ENCODE assay signal across 8 cellular contexts in genomic region chr14:104690266-104690711, GRCh38. TPM values are rescaled to one million over a fixed set of nuclear protein-coding genes. Genes with fewer than 3 reads are reported as not detected.
A peak's percentile ranks its signal among the peaks of the same experiment; 100 is the strongest.
DNase-seq lines count a peak whose midpoint lies in the region; ATAC-seq and TF ChIP-seq lines count a peak whose summit lies in the region.

No MANE protein-coding gene starts in this region.

- H3K4me1 ChIP-seq in KMS-11 (ENCODE audit: low read depth, poor library complexity, severe bottlenecking) (no peaks in the 10 kb centered on the region), colonic mucosa (peaks cover 27% of the 10 kb centered on the region), muscle layer of duodenum (ENCODE audit: control insufficient read depth in 1 of 2, insufficient read depth in 2 of 2, low read length in 2 of 2) (peaks cover 4 to 64% of the 10 kb centered on the region in 2 donors)

- H3K4me2 ChIP-seq in KMS-11: peak overlapping the region; percentile 63

- H2AFZ ChIP-seq in KMS-11 (ENCODE audit: low read depth): no peak overlapping the region

- DNase-seq in AG04449 (ENCODE audit: low read depth, low spot score): no peak
- DNase-seq in colonic mucosa: peak; percentile 81
- no peak for DNase-seq in amygdala (lab: John Stamatoyannopoulos, UW)
- DNase-seq in NCI-H2196 (lab: John Stamatoyannopoulos, UW; ENCODE audit: unreplicated experiment): no peak
- DNase-seq in mucosa of gallbladder (ENCODE audit: low spot score): no peak

- H3K9me3 ChIP-seq in colonic mucosa: no peaks in the 10 kb centered on the region
- H3K9me3 ChIP-seq in muscle layer of duodenum (ENCODE audit: control insufficient read depth in 1 of 2, low read length in 2 of 2): no peaks in the 10 kb centered on the region

- H3K9ac ChIP-seq in KMS-11 (peak overlapping the region; percentile 64), colonic mucosa (ENCODE audit: low read depth in 2 of 2, low read length in 2 of 2) (peak overlapping the region; percentile 95 to 99)

- TF ChIP-seq CTCF in AG04449 (IDR thresholded peaks at IDR 0.05; ENCODE audit: insufficient read depth, low read length, missing control alignments) (no peak), KMS-11 (conservative IDR thresholded peaks at IDR 0.05; ENCODE audit: low read depth, low read length) (no peak), colonic mucosa (IDR thresholded peaks at IDR 0.05) (no peak)

- H3K27me3 ChIP-seq in KMS-11 (ENCODE audit: insufficient read depth, low read depth) (no peaks in the 10 kb centered on the region), colonic mucosa (no peaks in the 10 kb centered on the region), muscle layer of duodenum (ENCODE audit: low read depth, low read length) (no peaks in the 10 kb centered on the region)

- H3K79me2 ChIP-seq in KMS-11 (ENCODE audit: insufficient read depth, low read depth): no peaks in the 10 kb centered on the region

- no peaks in the 10 kb centered on the region for H3K36me3 ChIP-seq in KMS-11 (ENCODE audit: insufficient read depth)
- H3K36me3 ChIP-seq in colonic mucosa: no peaks in the 10 kb centered on the region
- H3K36me3 ChIP-seq in muscle layer of duodenum (ENCODE audit: control insufficient read depth in 1 of 2, insufficient read depth in 2 of 2, low read length in 2 of 2): no peaks in the 10 kb centered on the region

- intact Hi-C loops in colonic mucosa (cut with DNase I): no loop called here

- H3K27ac ChIP-seq in KMS-11: no peak overlapping the region
- H3K27ac ChIP-seq in colonic mucosa: peak overlapping the region; percentile 96
- peak overlapping the region; percentile 60 for H3K27ac ChIP-seq in muscle layer of duodenum (ENCODE audit: low read length)

- ATAC-seq in HG03354 (IDR thresholded peaks at IDR 0.05; ENCODE audit: poor library complexity, severe bottlenecking, unreplicated experiment): no peak

- POLR2A ChIA-PET in AG04449 (lab: Yijun Ruan, JAX): no interaction called here

- CTCF ChIA-PET in AG04449 (lab: Yijun Ruan, JAX): interaction anchor here (1.2 to 2.4 kb wide), 5 partner anchors 9 to 136 kb away, joined by 4 to 18 read pairs (median 5); no protein-coding TSS in a partner anchor

- H4K20me1 ChIP-seq in KMS-11 (ENCODE audit: insufficient read depth): no peaks in the 10 kb centered on the region

- H3K4me3 ChIP-seq in AG04449 (ENCODE audit: low read depth, low read length): peak overlapping the region; percentile 88
- no peak overlapping the region for H3K4me3 ChIP-seq in KMS-11 (IDR thresholded peaks at IDR 0.05; ENCODE audit: insufficient read depth, low read depth, low read length)
- peak overlapping the region; percentile 98 for H3K4me3 ChIP-seq in colonic mucosa
- peak overlapping the region; percentile 88 to 89 for H3K4me3 ChIP-seq in muscle layer of duodenum (ENCODE audit: low read depth in 1 of 2, low read length in 2 of 2)

RNA-seq across cellular contexts. Expression of gene INF2, which starts 0.9 kb away (rescaled TPM):
- total RNA-seq in colonic mucosa: 100 to 1,000 TPM; 162 to 264 TPM
- total RNA-seq in mucosa of gallbladder: 306 TPM

RNA-seq across cellular contexts. Expression of gene ADSS1, which starts 33.7 kb away (rescaled TPM):
- total RNA-seq in colonic mucosa (1 to 10 TPM; 3.5 to 4.0 TPM), mucosa of gallbladder (49.3 TPM)

Comparison
In these comparisons a context has a peak if more than half of its experiments do, and no peak if none do; other contexts are left out.
1. RNA of gene ADSS1, which starts 33.7 kb away (total RNA-seq): 49.3 TPM in mucosa of gallbladder (single experiment); 3.5 to 4.0 TPM in colonic mucosa; every median in the first group is over 10 times any median in the second.